In genomic region chr2:190188289-190188688, GRCh38 we compare ENCODE assay signal across 24 cellular contexts.
"Had no signal": no experiment of that assay in that cellular context is flagged by ENCODE, and none has a peak within 500 bp of the region (broad histone marks: within the 10 kb centered on the region; RNA-seq: fewer than 3 reads in every experiment).

No MANE protein-coding gene starts in this region.

- FAIRE-seq: astrocyte, TTC549 had no signal

- ATAC-seq: activated T-cell treated with anti-CD3 and anti-CD28 coated beads, Interleukin-2, amount 50 U/mL, for 4 hours; T-cell had no signal

- DNase-seq: activated CD4-positive, alpha-beta memory T cell treated with anti-CD3 and anti-CD28 coated beads for 36 hours; activated CD4-positive, alpha-beta T cell treated with anti-CD3 and anti-CD28 coated beads, Interleukin-2, amount 10 ng/mL, durations not matched to agents 7 days and 5 days; activated CD4-positive, CD25-positive, alpha-beta regulatory T cell; activated CD8-positive, alpha-beta memory T cell treated with anti-CD3 and anti-CD28 coated beads for 24 hours; activated effector memory CD4-positive, alpha-beta T cell treated with anti-CD3 and anti-CD28 coated beads, Interleukin-2, amount 50 U/mL, for 16 hours; activated naive CD4-positive, alpha-beta T cell treated with Interleukin-2 at 50 U/mL for 16 hours; activated T-cell treated with anti-CD3 and anti-CD28 coated beads, Interleukin-2, amount 50 U/mL, for 4 hours; amygdala; NCI-H1092 treated with DMSO at 0.1 percent for 48 hours; NCI-H1417 treated with DMSO at 0.1 percent for 48 hours; NCI-H1694; NCI-H2029; NCI-H2107; NCI-H2171 treated with DMSO at 0.1 percent for 48 hours; NCI-H345; NCI-H510A; NCI-H526 treated with DMSO at 0.1 percent for 48 hours; SIG-M5; T-cell; T-helper 2 cell; T1000 had no signal

- H3K27ac ChIP-seq: VCaP had no signal
